Comparison of ENCODE assay signal across 14 cellular contexts in the genomic region with DNA sequence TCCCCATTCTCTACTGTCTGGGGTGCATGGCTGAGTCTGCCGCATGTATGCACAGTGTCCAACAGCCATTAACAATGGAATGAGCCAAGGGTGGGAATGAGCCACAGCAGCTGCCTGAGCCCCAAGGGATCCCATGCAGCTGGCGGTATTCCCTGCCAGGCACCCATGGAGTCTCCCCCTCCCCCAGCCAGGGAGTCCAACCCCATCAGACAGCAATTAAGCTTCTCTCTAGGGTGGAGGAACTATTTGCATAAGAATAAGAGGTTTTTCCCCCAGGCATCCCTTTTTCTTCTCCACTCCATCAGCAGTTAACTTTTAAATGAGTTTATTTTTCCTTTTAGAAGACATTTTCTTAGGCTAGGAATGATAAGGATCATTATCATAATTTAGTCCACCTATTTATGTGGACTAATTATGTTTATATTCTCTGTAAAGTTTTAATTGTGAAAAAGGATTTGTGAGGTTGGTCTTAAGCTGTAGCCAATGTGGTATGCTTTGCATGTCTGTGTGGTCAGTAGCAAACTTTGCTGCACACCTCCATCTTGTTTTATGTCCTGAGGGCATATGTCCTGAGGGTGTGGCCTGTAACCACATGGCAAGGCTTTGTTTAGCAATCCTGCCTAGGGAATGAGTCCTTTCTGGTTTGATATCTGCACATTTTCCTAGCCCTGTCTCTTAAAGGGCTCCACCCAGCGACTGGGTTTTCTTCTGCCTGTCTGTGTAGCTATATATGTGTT.
"Had no signal": no experiment of that assay in that cellular context is flagged by ENCODE, and none has a peak within 500 bp of the region (broad histone marks: within the 10 kb centered on the region; RNA-seq: fewer than 3 reads in every experiment).

No MANE protein-coding gene starts in this region.

- H3K27me3 ChIP-seq: esophagus muscularis mucosa, right lobe of liver had no signal

- ATAC-seq: activated T-cell treated with anti-CD3 and anti-CD28 coated beads, Interleukin-2, amount 50 U/mL, for 4 hours; left cardiac atrium; psoas muscle; right lobe of liver; stimulated activated effector memory CD8-positive, alpha-beta T cell treated with anti-CD3 and anti-CD28 coated beads, Interleukin-12 subunit alpha, Interleukin-12 subunit beta, amount 100 ng/mL, for 72 hours had no signal

- H3K4me3 ChIP-seq: esophagus muscularis mucosa, psoas muscle, right lobe of liver had no signal

- H3K27ac ChIP-seq: esophagus muscularis mucosa, psoas muscle, right lobe of liver had no signal

- H3K36me3 ChIP-seq: esophagus muscularis mucosa, right lobe of liver had no signal

- DNase-seq: activated CD4-positive, alpha-beta T cell treated with anti-CD3 and anti-CD28 coated beads for 1 hour; activated CD4-positive, alpha-beta T cell treated with anti-CD3 and anti-CD28 coated beads, Interleukin-2, amount 50 U/mL, for 48 hours; activated gamma-delta T cell; activated T-cell treated with anti-CD3 and anti-CD28 coated beads, Interleukin-2, amount 50 U/mL, for 4 hours; amygdala; left cardiac atrium; mesenchymal stem cell; nephron progenitor cell; psoas muscle; right lobe of liver; substantia nigra; T-helper 9 cell had no signal

- H3K4me1 ChIP-seq: psoas muscle had no signal
